8 cellular contexts compared by ENCODE assay signal in genomic region chr22:42316988-42317387, GRCh38. TPM values are rescaled to one million over a fixed set of nuclear protein-coding genes. Genes with fewer than 3 reads are reported as not detected.
DNase-seq lines count a peak whose midpoint lies in the region; ATAC-seq and TF ChIP-seq lines count a peak whose summit lies in the region.

No MANE protein-coding gene starts in this region.

- H3K79me2 ChIP-seq in OCI-LY3 (ENCODE audit: low read length) (no peaks in the 10 kb centered on the region), neural progenitor cell (ENCODE audit: low read depth) (peaks cover 11% of the 10 kb centered on the region)

- H3K4me3 Mint-ChIP-seq in Calu3 (ENCODE audit: low read depth, unreplicated experiment) (peak overlapping the region; percentile 2), MCF 10A (ENCODE audit: unreplicated experiment) (peak overlapping the region; percentile 43), neural progenitor cell (no peak overlapping the region)

- H4K20me1 ChIP-seq in OCI-LY3 (ENCODE audit: insufficient read depth, low read length): no peaks in the 10 kb centered on the region
- peaks cover 45% of the 10 kb centered on the region for H4K20me1 ChIP-seq in neural progenitor cell (ENCODE audit: low read depth)

- H3K36me3 ChIP-seq in OCI-LY3 (replicated peaks; ENCODE audit: low read depth, low read length): no peaks in the 10 kb centered on the region
- no peaks in the 10 kb centered on the region for H3K36me3 ChIP-seq in neural progenitor cell
- H3K36me3 ChIP-seq in testis (ENCODE audit: low read depth, missing control alignments): no peaks in the 10 kb centered on the region

- H3K9me3 Mint-ChIP-seq in Calu3 (ENCODE audit: low read depth, unreplicated experiment) (no peaks in the 10 kb centered on the region), MCF 10A (ENCODE audit: unreplicated experiment) (no peaks in the 10 kb centered on the region), neural progenitor cell (no peaks in the 10 kb centered on the region)

- TF ChIP-seq CTCF in Calu3 (IDR thresholded peaks at IDR 0.05; ENCODE audit: unreplicated experiment) (no peak), OCI-LY3 (IDR thresholded peaks at IDR 0.05; ENCODE audit: low read depth, low read length) (no peak), MCF 10A (IDR thresholded peaks at IDR 0.05; ENCODE audit: unreplicated experiment) (no peak), neural progenitor cell (IDR thresholded peaks at IDR 0.05) (no peak), testis (IDR thresholded peaks at IDR 0.05) (no peak)

- BruUV-seq in Calu3 (replicated peaks; lab: Mats Ljungman, UMichigan) (no TSS peak), MCF 10A (replicated peaks; lab: Mats Ljungman, UMichigan) (no TSS peak)

- peak overlapping the region; percentile 53 for H3K4me2 ChIP-seq in OCI-LY3 (ENCODE audit: low read length)
- H3K4me2 ChIP-seq in neural progenitor cell: no peak overlapping the region

- H3K27me3 Mint-ChIP-seq in Calu3 (ENCODE audit: unreplicated experiment): no peaks in the 10 kb centered on the region
- no peaks in the 10 kb centered on the region for H3K27me3 Mint-ChIP-seq in MCF 10A (ENCODE audit: insufficient read depth, unreplicated experiment)
- peaks cover 14% of the 10 kb centered on the region for H3K27me3 Mint-ChIP-seq in neural progenitor cell (ENCODE audit: insufficient read depth, low read depth)

- H3K4me3 ChIP-seq in OCI-LY3 (ENCODE audit: low read length) (0 out of 2 replicates have a peak overlapping the region, but pooled peaks have one; percentile 8), neural progenitor cell (no peak overlapping the region), testis (no peak overlapping the region)

- H3K27me3 ChIP-seq in OCI-LY3 (ENCODE audit: low read depth, low read length) (peaks cover 27% of the 10 kb centered on the region; the same call in 1 of the 2 replicates), neural progenitor cell (no peaks in the 10 kb centered on the region), testis (no peaks in the 10 kb centered on the region)

- H3K27ac Mint-ChIP-seq in Calu3 (ENCODE audit: unreplicated experiment) (no peak overlapping the region), MCF 10A (ENCODE audit: low read depth, unreplicated experiment) (peak overlapping the region; percentile 35), neural progenitor cell (peak overlapping the region; percentile 29)

- no peak overlapping the region for H3K27ac ChIP-seq in OCI-LY3 (ENCODE audit: low read length)
- H3K27ac ChIP-seq in neural progenitor cell: no peak overlapping the region
- H3K27ac ChIP-seq in testis: no peak overlapping the region

- H3K36me3 Mint-ChIP-seq in Calu3 (ENCODE audit: insufficient read depth, unreplicated experiment) (no peaks in the 10 kb centered on the region), MCF 10A (ENCODE audit: insufficient read depth, unreplicated experiment) (no peaks in the 10 kb centered on the region), neural progenitor cell (no peaks in the 10 kb centered on the region)

- ATAC-seq in GM21529 (IDR thresholded peaks at IDR 0.05; ENCODE audit: unreplicated experiment) (no peak), GM18870 (IDR thresholded peaks at IDR 0.05; ENCODE audit: unreplicated experiment) (no peak)

- CTCF ChIA-PET in Calu3 (lab: Charles Lee): interaction anchor here (0.6 kb wide), 1 partner anchor 10 kb away, joined by 3 read pairs; no protein-coding TSS in a partner anchor
- CTCF ChIA-PET in MCF 10A (lab: Yijun Ruan, JAX): interaction anchor here (0.5 to 1.3 kb wide), 7 partner anchors 11 to 628 kb away, joined by 3 to 7 read pairs (median 4); partner anchors contain the start of gene SNU13

- DNase-seq in Calu3 (peak; percentile 55), MCF 10A (ENCODE audit: unreplicated experiment) (peak; percentile 81), neural progenitor cell (ENCODE audit: low spot score) (no peak), UCSD-AML1 (lab: John Stamatoyannopoulos, UW; ENCODE audit: unreplicated experiment) (no peak), testis (no peak)

- H3K9me3 ChIP-seq in OCI-LY3 (ENCODE audit: insufficient read depth, low read length): no peaks in the 10 kb centered on the region
- H3K9me3 ChIP-seq in neural progenitor cell (ENCODE audit: low read depth): no peaks in the 10 kb centered on the region
- no peaks in the 10 kb centered on the region for H3K9me3 ChIP-seq in testis

- intact Hi-C loops in Calu3 (cut with micrococcal nuclease; ENCODE audit: unreplicated experiment) (no loop called here), MCF 10A (cut with micrococcal nuclease) (no loop called here), testis (cut with DNase I; ENCODE audit: low total_unique reads) (no loop called here)

- WGBS in testis, 2 donors: 66 to 68% methylated on average over 11 of the region's 11 CpGs

- H3K9ac ChIP-seq in OCI-LY3 (ENCODE audit: low read length) (no peak overlapping the region), neural progenitor cell (no peak overlapping the region)

- H3K4me1 Mint-ChIP-seq in Calu3 (ENCODE audit: low read depth, unreplicated experiment): peaks cover 40% of the 10 kb centered on the region
- peaks cover 46% of the 10 kb centered on the region for H3K4me1 Mint-ChIP-seq in MCF 10A (ENCODE audit: insufficient read depth, unreplicated experiment)
- peaks cover 63% of the 10 kb centered on the region for H3K4me1 Mint-ChIP-seq in neural progenitor cell

- no peak for TF ChIP-seq POLR2A in testis (IDR thresholded peaks at IDR 0.05)

- H3K4me1 ChIP-seq in OCI-LY3 (ENCODE audit: low read length) (peaks cover 12% of the 10 kb centered on the region), neural progenitor cell (peaks cover 51% of the 10 kb centered on the region), testis (no peaks in the 10 kb centered on the region)

- H2AFZ ChIP-seq in OCI-LY3 (ENCODE audit: low read depth, low read length): no peak overlapping the region; the same call in 1 of the 2 replicates
- no peak overlapping the region for H2AFZ ChIP-seq in neural progenitor cell (replicated peaks)

- H3F3A ChIP-seq in neural progenitor cell (ENCODE audit: low read depth): peaks cover 20% of the 10 kb centered on the region

- POLR2A ChIA-PET in MCF 10A (lab: Yijun Ruan, JAX): interaction anchor here (0.6 to 2.3 kb wide), 13 partner anchors 11 to 237 kb away, joined by 3 to 9 read pairs (median 4); partner anchors contain the start of gene SMDT1

RNA-seq across cellular contexts. Expression of gene TCF20, which starts 46.5 kb away (rescaled TPM):
- total RNA-seq in Calu3 (2022): 87.2 and 96.0 TPM in 2 replicates
- total RNA-seq in MCF 10A (2022): 44.7 and 56.4 TPM in 2 replicates
- total RNA-seq in neural progenitor cell (ENCODE audit: low replicate concordance): 53.7 and 67.4 TPM in 2 replicates
- total RNA-seq in testis: 10 to 100 TPM; 40.5 to 44.8 TPM
- 41.6 TPM for polyA plus RNA-seq in testis (ENCODE audit: insufficient read depth, low read depth, low replicate concordance)

Comparison
In these comparisons a context has a peak if more than half of its experiments do, and no peak if none do; other contexts are left out.
1. DNase-seq: peak in Calu3 (single experiment) and MCF 10A (single experiment); none in neural progenitor cell (single experiment), UCSD-AML1 (single experiment) and testis (single experiment).